In genomic region chr16:67014641-67015315, GRCh38 we compare ENCODE assay signal across 10 cellular contexts. TPM values are rescaled to one million over a fixed set of nuclear protein-coding genes. Genes with fewer than 3 reads are reported as not detected.
DNase-seq lines count a peak whose midpoint lies in the region; ATAC-seq, FAIRE-seq and TF ChIP-seq lines count a peak whose summit lies in the region.
"Had no signal": no experiment of that assay in that cellular context is flagged by ENCODE, and none has a peak within 500 bp of the region (broad histone marks: within the 10 kb centered on the region; RNA-seq: fewer than 3 reads in every experiment).

No MANE protein-coding gene starts in this region.

- no peaks in the 10 kb centered on the region for H3K9me2 ChIP-seq in SK-N-SH

- no peaks in the 10 kb centered on the region for H3K9me3 ChIP-seq in SK-N-SH
- no peaks in the 10 kb centered on the region for H3K9me3 ChIP-seq in keratinocyte (ENCODE audit: control insufficient read depth, low read depth, low read length)
- H3K9me3 ChIP-seq in stomach, result no peaks in the 10 kb centered on the region

- ATAC-seq in SK-N-SH treated with all-trans-retinoic acid at 6 μM for 48 hours (no peak), HG03139 (IDR thresholded peaks at IDR 0.05; ENCODE audit: unreplicated experiment) (no peak)
- no peak for ATAC-seq in activated T-cell treated with anti-CD3 and anti-CD28 coated beads, Interleukin-2, amount 50 U/mL, for 72 hours (replicated peaks in 1 of 2)

- H3K9me3 Mint-ChIP-seq in activated T-cell treated with anti-CD3 and anti-CD28 coated beads, Interleukin-2, amount 50 U/mL, for 72 hours, result no peaks in the 10 kb centered on the region

- no peak for DNase-seq in SK-N-SH
- no peak for DNase-seq in activated T-cell treated with anti-CD3 and anti-CD28 coated beads, Interleukin-2, amount 50 U/mL, for 72 hours
- no peak for DNase-seq in keratinocyte (ENCODE audit: low read depth, low spot score)
- DNase-seq in stomach, result no peak
- no peak for DNase-seq in hippocampal formation (lab: John Stamatoyannopoulos, UW)
- DNase-seq in NCI-H1105 treated with DMSO at 0.1 percent for 48 hours (lab: John Stamatoyannopoulos, UW), result no peak
- DNase-seq: NCI-H2029 treated with DMSO at 0.1 percent for 48 hours had no signal

- no peak overlapping the region for H3K27ac Mint-ChIP-seq in activated T-cell treated with anti-CD3 and anti-CD28 coated beads, Interleukin-2, amount 50 U/mL, for 72 hours

- dilution Hi-C loops in keratinocyte (cut with MboI; ENCODE audit: extremely low pct_ligation_motif_present, low sequenced_read_pairs), result no loop called here

- no peaks in the 10 kb centered on the region for H3K36me3 ChIP-seq in SK-N-SH (replicated peaks in 1 of 2; ENCODE audit: control insufficient read depth in 1 of 2, insufficient read depth in 2 of 2, low read length in 1 of 2)
- H3K36me3 ChIP-seq in keratinocyte (ENCODE audit: control insufficient read depth in 2 of 2, extremely low read depth in 1 of 2, insufficient read depth in 2 of 2, low read length in 2 of 2), result no peaks in the 10 kb centered on the region
- H3K36me3 ChIP-seq in stomach, result no peaks in the 10 kb centered on the region

- CTCF ChIA-PET in SK-N-SH (lab: Yijun Ruan, JAX), result interaction anchor here (0.8 to 23.0 kb wide), 11 partner anchors 11 to 155 kb away, joined by 3 to 470 read pairs (median 5); partner anchors contain the start of genes B3GNT9, FBXL8, NOL3 and TRADD

- H4K20me1 ChIP-seq in SK-N-SH (ENCODE audit: insufficient read depth) (no peaks in the 10 kb centered on the region), keratinocyte (ENCODE audit: control insufficient read depth, extremely low read depth, insufficient read depth, low read length) (no peaks in the 10 kb centered on the region)

- intact Hi-C loops in stomach (cut with DNase I; ENCODE audit: low total_unique reads), result no loop called here

- H3K79me2 ChIP-seq in SK-N-SH (ENCODE audit: insufficient read depth), result no peaks in the 10 kb centered on the region
- no peaks in the 10 kb centered on the region for H3K79me2 ChIP-seq in keratinocyte (ENCODE audit: control insufficient read depth, insufficient read depth, low read length)

- no peaks in the 10 kb centered on the region for H3K27me3 Mint-ChIP-seq in activated T-cell treated with anti-CD3 and anti-CD28 coated beads, Interleukin-2, amount 50 U/mL, for 72 hours (ENCODE audit: low read depth)

- H3K27ac ChIP-seq in SK-N-SH (ENCODE audit: low read depth in 2 of 2, low read length in 1 of 2) (no peak overlapping the region), keratinocyte (ENCODE audit: control insufficient read depth, insufficient read depth, low read length) (no peak overlapping the region), stomach (peak overlapping the region in 3 of 5 donors; percentile 52 to 78 (median 52))

- 90% methylated on average over 6 of the region's 6 CpGs for WGBS in SK-N-SH (ENCODE audit: low lambda C conversion rate)
- 53 to 72% (median 57%) methylated on average over 6 of the region's 6 CpGs for WGBS in stomach, 5 donors

- FAIRE-seq in keratinocyte (lab: Jason Lieb, UNC), result no peak
- FAIRE-seq: islet of Langerhans had no signal

- peaks cover 10% of the 10 kb centered on the region for H3F3A ChIP-seq in SK-N-SH (replicated peaks; ENCODE audit: insufficient read depth)

- no peak for TF ChIP-seq POLR2A in stomach (IDR thresholded peaks at IDR 0.05)

- peaks cover 45% of the 10 kb centered on the region for H3K4me1 Mint-ChIP-seq in activated T-cell treated with anti-CD3 and anti-CD28 coated beads, Interleukin-2, amount 50 U/mL, for 72 hours (ENCODE audit: low read depth)

- H3K9ac ChIP-seq in SK-N-SH (no peak overlapping the region), keratinocyte (ENCODE audit: control insufficient read depth, extremely low read depth, insufficient read depth, low read length) (no peak overlapping the region)

- peaks cover 8 to 11% of the 10 kb centered on the region in 2 experiments; a peak in 1 of 4 replicates for H3K4me1 ChIP-seq in SK-N-SH (ENCODE audit: control insufficient read depth in 1 of 2, insufficient read depth in 2 of 2, low read depth in 1 of 2, low read length in 1 of 2)
- H3K4me1 ChIP-seq in keratinocyte (ENCODE audit: control insufficient read depth, extremely low read depth, insufficient read depth, low read length), result peaks cover 13% of the 10 kb centered on the region
- peaks cover 16 to 21% (median 17%) of the 10 kb centered on the region in 4 donors for H3K4me1 ChIP-seq in stomach

- no peak for TF ChIP-seq RAD21 in SK-N-SH (IDR thresholded peaks at IDR 0.05; ENCODE audit: low read length)

- TF ChIP-seq EP300 in SK-N-SH (IDR thresholded peaks at IDR 0.05; ENCODE audit: borderline replicate concordance in 1 of 2, low read depth in 1 of 2, low read length in 1 of 2), result no peak
- no peak for TF ChIP-seq EP300 in stomach (IDR thresholded peaks at IDR 0.05)

- no peaks in the 10 kb centered on the region for H3K9me1 ChIP-seq in keratinocyte (ENCODE audit: control insufficient read depth, extremely low read depth, insufficient read depth, low read length)

- H3K4me3 Mint-ChIP-seq in activated T-cell treated with anti-CD3 and anti-CD28 coated beads, Interleukin-2, amount 50 U/mL, for 72 hours, result peak overlapping the region; percentile 91 to 93

- H2AFZ ChIP-seq in SK-N-SH (ENCODE audit: low read depth), result 0 out of 2 replicates have a peak overlapping the region, but pooled peaks have one; percentile 83
- H2AFZ ChIP-seq in keratinocyte (ENCODE audit: control insufficient read depth, low read length), result no peak overlapping the region

- no peak for TF ChIP-seq CTCF in SK-N-SH (IDR thresholded peaks at IDR 0.05)
- no peak for TF ChIP-seq CTCF in keratinocyte (optimal IDR thresholded peaks at IDR 0.05 in 1 of 3, IDR thresholded peaks at IDR 0.05 in 1 of 3, conservative IDR thresholded peaks at IDR 0.05 in 1 of 3; ENCODE audit: extremely low read depth in 1 of 3, insufficient read depth in 2 of 3, low read length in 3 of 3)
- no peak for TF ChIP-seq CTCF in stomach (IDR thresholded peaks at IDR 0.05)

- no peaks in the 10 kb centered on the region for H3K27me3 ChIP-seq in SK-N-SH (ENCODE audit: insufficient read depth)
- H3K27me3 ChIP-seq in keratinocyte (ENCODE audit: control insufficient read depth, extremely low read depth, insufficient read depth, low read length), result peaks cover 10% of the 10 kb centered on the region
- peaks cover 0 to 35% (median 18%) of the 10 kb centered on the region in 3 donors for H3K27me3 ChIP-seq in stomach

- H3K4me2 ChIP-seq in SK-N-SH (peak overlapping the region; percentile 71), keratinocyte (ENCODE audit: control insufficient read depth, extremely low read depth, insufficient read depth, low read depth, low read length) (peak overlapping the region; percentile 62)

- H3K36me3 Mint-ChIP-seq in activated T-cell treated with anti-CD3 and anti-CD28 coated beads, Interleukin-2, amount 50 U/mL, for 72 hours (ENCODE audit: insufficient read depth in 2 of 2), result no peaks in the 10 kb centered on the region

- POLR2A ChIA-PET in SK-N-SH (lab: Yijun Ruan, JAX), result interaction anchor here (0.6 to 1.2 kb wide), 2 partner anchors 87 to 136 kb away, joined by 4 to 6 read pairs; partner anchors contain the start of gene B3GNT9

- H3K4me3 ChIP-seq in SK-N-SH (ENCODE audit: low read depth in 2 of 2, low read length in 1 of 2) (no peak overlapping the region), keratinocyte (ENCODE audit: control insufficient read depth in 2 of 3, extremely low read depth in 1 of 3, insufficient read depth in 2 of 3, low read depth in 1 of 3, low read length in 3 of 3) (peak overlapping the region in 1 of 3 experiments; percentile 54), stomach (peak overlapping the region in 3 of 4 donors; percentile 53 to 64 (median 55))

RNA-seq across cellular contexts. Expression of gene CBFB, which starts 14.2 kb away (rescaled TPM):
- polyA plus RNA-seq in SK-N-SH (2012; rRNA removed) (38.8 and 40.1 TPM in 2 replicates), keratinocyte (18.0 to 55.9 TPM (median 39.7 TPM) in 3 replicates), stomach (10 to 100 TPM; 13.1 to 17.7 (median 14.9) TPM)
- polyA plus RNA-seq in SK-N-SH (2012; cell fraction: cytosol; rRNA removed), result 53.2 and 79.2 TPM in 2 replicates
- polyA plus RNA-seq in SK-N-SH (2012; cell fraction: nucleus; rRNA removed), result 23.6 and 34.2 TPM in 2 replicates
- 100 to 1,000 TPM; 106 to 133 TPM for total RNA-seq in activated T-cell treated with anti-CD3 and anti-CD28 coated beads, Interleukin-2, amount 50 U/mL, for 72 hours
- polyA plus RNA-seq in keratinocyte (2011; ENCODE audit: low read depth), result 72.1 TPM
- 28.7 and 32.0 TPM in 2 replicates for polyA plus RNA-seq in keratinocyte (2011; cell fraction: cytosol; rRNA removed)
- polyA plus RNA-seq in keratinocyte (2011; cell fraction: nucleus; rRNA removed), result 19.3 and 37.5 TPM in 2 replicates
- 33.0 and 36.9 TPM in 2 replicates for polyA plus RNA-seq in keratinocyte (2012; ENCODE audit: low replicate concordance)
- polyA minus RNA-seq in keratinocyte, result 9.6 to 35.9 TPM (median 15.7 TPM) in 3 replicates
- polyA minus RNA-seq in keratinocyte (2011; cell fraction: cytosol; rRNA and poly(A)+ RNA removed), result 22.8 TPM
- 11.6 and 20.8 TPM in 2 replicates for polyA minus RNA-seq in keratinocyte (2011; cell fraction: nucleus; rRNA and poly(A)+ RNA removed)
- total RNA-seq in stomach, result 10 to 100 TPM in 4 of 5 donors, 1 to 10 TPM in 1; 4.1 to 68.1 (median 46.2) TPM

RNA-seq across cellular contexts. Expression of gene CES4A, which starts 26.4 kb away (rescaled TPM):
- polyA plus RNA-seq in SK-N-SH (2012; rRNA removed) (7.3 and 13.2 TPM in 2 replicates), keratinocyte (5.1 to 12.8 TPM (median 6.6 TPM) in 3 replicates), stomach (10 to 100 TPM in 1 of 3 donors, 1 to 10 TPM in 2; 3.2 to 16.5 (median 3.7) TPM)
- polyA plus RNA-seq in SK-N-SH (2012; cell fraction: cytosol; rRNA removed), result 1.8 and 2.6 TPM in 2 replicates
- 86.2 and 87.9 TPM in 2 replicates for polyA plus RNA-seq in SK-N-SH (2012; cell fraction: nucleus; rRNA removed)
- 10 to 100 TPM; 24.4 to 38.8 TPM for total RNA-seq in activated T-cell treated with anti-CD3 and anti-CD28 coated beads, Interleukin-2, amount 50 U/mL, for 72 hours
- polyA plus RNA-seq in keratinocyte (2011; ENCODE audit: low read depth), result 3.3 TPM
- 3.6 and 3.9 TPM in 2 replicates for polyA plus RNA-seq in keratinocyte (2011; cell fraction: cytosol; rRNA removed)
- polyA plus RNA-seq in keratinocyte (2011; cell fraction: nucleus; rRNA removed), result 48.3 and 56.6 TPM in 2 replicates
- polyA plus RNA-seq in keratinocyte (2012; ENCODE audit: low replicate concordance), result 2.9 and 6.8 TPM in 2 replicates
- 5.0 to 6.8 TPM (median 5.4 TPM) in 3 replicates for polyA minus RNA-seq in keratinocyte
- polyA minus RNA-seq in keratinocyte (2011; cell fraction: cytosol; rRNA and poly(A)+ RNA removed), result not detected
- polyA minus RNA-seq in keratinocyte (2011; cell fraction: nucleus; rRNA and poly(A)+ RNA removed), result 2.8 and 4.2 TPM in 2 replicates
- total RNA-seq in stomach, result 10 to 100 TPM in 2 of 5 donors, 1 to 10 TPM in 3; 3.3 to 22.3 (median 7.0) TPM

RNA-seq across cellular contexts. Expression of gene CES3, which starts 53.7 kb away (rescaled TPM):
- polyA plus RNA-seq in SK-N-SH (2012; rRNA removed), result 1.4 and 1.8 TPM in 2 replicates
- 0.32 and 0.37 TPM in 2 replicates for polyA plus RNA-seq in SK-N-SH (2012; cell fraction: cytosol; rRNA removed)
- polyA plus RNA-seq in SK-N-SH (2012; cell fraction: nucleus; rRNA removed), result 12.0 and 13.8 TPM in 2 replicates
- total RNA-seq in activated T-cell treated with anti-CD3 and anti-CD28 coated beads, Interleukin-2, amount 50 U/mL, for 72 hours, result 10 to 100 TPM in 1 of 2 donors, 1 to 10 TPM in 1; 6.9 to 11.5 TPM
- 0.63 to 2.7 TPM (median 1.5 TPM) in 3 replicates for polyA plus RNA-seq in keratinocyte
- polyA plus RNA-seq in keratinocyte (2011; ENCODE audit: low read depth), result 1.8 TPM
- polyA plus RNA-seq in keratinocyte (2011; cell fraction: cytosol; rRNA removed), result 0.28 and 0.45 TPM in 2 replicates
- polyA plus RNA-seq in keratinocyte (2011; cell fraction: nucleus; rRNA removed), result 7.4 and 8.5 TPM in 2 replicates
- 0.57 and 2.9 TPM in 2 replicates for polyA plus RNA-seq in keratinocyte (2012; ENCODE audit: low replicate concordance)
- 0.32 to 2.0 TPM (median 1.6 TPM) in 3 replicates for polyA minus RNA-seq in keratinocyte
- not detected for polyA minus RNA-seq in keratinocyte (2011; cell fraction: cytosol; rRNA and poly(A)+ RNA removed)
- 2.8 and 3.7 TPM in 2 replicates for polyA minus RNA-seq in keratinocyte (2011; cell fraction: nucleus; rRNA and poly(A)+ RNA removed)
- total RNA-seq in stomach, result 100 to 1,000 TPM in 1 of 5 donors, 10 to 100 TPM in 1, 1 to 10 TPM in 1, under 1 TPM in 1, not detected in 1; 0.37 to 145 (median 8.3) TPM
- polyA plus RNA-seq in stomach, result 1 to 10 TPM in 1 of 3 donors, under 1 TPM in 1, not detected in 1; 0.56 to 2.8 TPM

Comparison
In these comparisons a context has a peak if more than half of its experiments do, and no peak if none do; other contexts are left out.
1. H3K27ac ChIP-seq: peak in stomach (3 of 5); none in SK-N-SH (0 of 2) and keratinocyte (single experiment).
2. H3K4me3 ChIP-seq: peak in stomach (3 of 4); none in SK-N-SH (0 of 2).